In the genomic region with DNA sequence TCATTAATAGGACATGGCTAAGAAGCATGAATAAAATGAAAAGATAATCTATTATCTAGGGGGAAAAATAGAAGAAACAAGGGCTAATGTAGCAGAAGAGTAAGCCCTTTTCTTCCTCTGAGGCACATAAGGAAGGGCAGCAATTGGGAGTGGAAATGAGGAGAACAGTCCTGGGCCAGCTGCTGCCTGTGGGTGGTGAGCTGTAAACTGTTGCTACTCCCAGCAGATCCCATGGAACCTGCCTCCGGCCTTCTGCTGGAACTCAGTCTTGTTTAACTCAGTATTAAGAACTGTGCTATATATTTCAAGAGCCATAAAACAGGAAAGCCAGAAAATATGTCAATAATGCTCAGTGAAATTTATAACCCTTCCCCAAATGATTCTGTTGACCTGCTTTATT, we compare ENCODE assay signal across 16 cellular contexts.
"Had no signal": no experiment of that assay in that cellular context is flagged by ENCODE, and none has a peak within 500 bp of the region (broad histone marks: within the 10 kb centered on the region; RNA-seq: fewer than 3 reads in every experiment).

No MANE protein-coding gene starts in this region.

- H3K27ac Mint-ChIP-seq: effector memory CD8-positive, alpha-beta T cell; neural progenitor cell; stimulated activated naive B cell treated with anti-CD40 and anti-IgM and Interleukin-4, amounts not matched to agents 10 μg/mL and 1 μg/mL and 100 μg/mL, for 72 hours; T-cell had no signal

- H3K9ac ChIP-seq: neural progenitor cell had no signal

- H3K9me3 Mint-ChIP-seq: neural progenitor cell had no signal

- H3K4me2 ChIP-seq: neural progenitor cell had no signal

- H3K4me3 ChIP-seq: gastrocnemius medialis, neural progenitor cell, pancreas, tibial artery, vagina had no signal

- H3K9me3 ChIP-seq: gastrocnemius medialis, pancreas, tibial artery, vagina had no signal

- DNase-seq: activated CD4-positive, alpha-beta T cell treated with anti-CD3 and anti-CD28 coated beads, Interleukin-2, amount 50 U/mL, for 4 hours; activated CD4-positive, CD25-positive, alpha-beta regulatory T cell treated with anti-CD3 and anti-CD28 coated beads, Interleukin-2, amount 50 U/mL, for 72 hours; activated naive CD4-positive, alpha-beta T cell treated with Interleukin-2 at 50 U/mL for 16 hours; activated T-cell treated with anti-CD3 and anti-CD28 coated beads for 4 hours; dermis blood vessel endothelial cell; effector memory CD8-positive, alpha-beta T cell; gastrocnemius medialis; stimulated activated CD4-positive, alpha-beta T cell treated with anti-CD3 and anti-CD28 coated beads, Interleukin-2, amount 100 ng/mL, for 48 hours; stimulated activated naive B cell treated with anti-CD40 and anti-IgM and Interleukin-4, amounts not matched to agents 10 μg/mL and 1 μg/mL and 100 μg/mL, for 72 hours; T-cell; T-helper 9 cell; tibial artery had no signal

- H3K4me3 Mint-ChIP-seq: effector memory CD8-positive, alpha-beta T cell; neural progenitor cell; stimulated activated naive B cell treated with anti-CD40 and anti-IgM and Interleukin-4, amounts not matched to agents 10 μg/mL and 1 μg/mL and 100 μg/mL, for 72 hours; T-cell had no signal

- H3K27ac ChIP-seq: epithelial cell of prostate, gastrocnemius medialis, neural progenitor cell, pancreas, tibial artery, vagina had no signal

- H3K36me3 ChIP-seq: gastrocnemius medialis, neural progenitor cell, pancreas, tibial artery, vagina had no signal

- H3K4me1 ChIP-seq: gastrocnemius medialis, neural progenitor cell, pancreas, tibial artery had no signal

- H3K36me3 Mint-ChIP-seq: neural progenitor cell; stimulated activated naive B cell treated with anti-CD40 and anti-IgM and Interleukin-4, amounts not matched to agents 10 μg/mL and 1 μg/mL and 100 μg/mL, for 72 hours; T-cell had no signal

- H3K4me1 Mint-ChIP-seq: neural progenitor cell; stimulated activated naive B cell treated with anti-CD40 and anti-IgM and Interleukin-4, amounts not matched to agents 10 μg/mL and 1 μg/mL and 100 μg/mL, for 72 hours; T-cell had no signal

- H3K27me3 Mint-ChIP-seq: effector memory CD8-positive, alpha-beta T cell; stimulated activated naive B cell treated with anti-CD40 and anti-IgM and Interleukin-4, amounts not matched to agents 10 μg/mL and 1 μg/mL and 100 μg/mL, for 72 hours; T-cell had no signal

- ATAC-seq: effector memory CD8-positive, alpha-beta T cell; gastrocnemius medialis; pancreas; stimulated activated naive B cell treated with anti-CD40 and anti-IgM and Interleukin-4, amounts not matched to agents 10 μg/mL and 1 μg/mL and 100 μg/mL, for 72 hours; T-cell had no signal

- H3K27me3 ChIP-seq: gastrocnemius medialis, neural progenitor cell, pancreas, tibial artery, vagina had no signal

- H2AFZ ChIP-seq: neural progenitor cell had no signal
